Comparison of ENCODE assay signal across 8 cellular contexts in the genomic region with DNA sequence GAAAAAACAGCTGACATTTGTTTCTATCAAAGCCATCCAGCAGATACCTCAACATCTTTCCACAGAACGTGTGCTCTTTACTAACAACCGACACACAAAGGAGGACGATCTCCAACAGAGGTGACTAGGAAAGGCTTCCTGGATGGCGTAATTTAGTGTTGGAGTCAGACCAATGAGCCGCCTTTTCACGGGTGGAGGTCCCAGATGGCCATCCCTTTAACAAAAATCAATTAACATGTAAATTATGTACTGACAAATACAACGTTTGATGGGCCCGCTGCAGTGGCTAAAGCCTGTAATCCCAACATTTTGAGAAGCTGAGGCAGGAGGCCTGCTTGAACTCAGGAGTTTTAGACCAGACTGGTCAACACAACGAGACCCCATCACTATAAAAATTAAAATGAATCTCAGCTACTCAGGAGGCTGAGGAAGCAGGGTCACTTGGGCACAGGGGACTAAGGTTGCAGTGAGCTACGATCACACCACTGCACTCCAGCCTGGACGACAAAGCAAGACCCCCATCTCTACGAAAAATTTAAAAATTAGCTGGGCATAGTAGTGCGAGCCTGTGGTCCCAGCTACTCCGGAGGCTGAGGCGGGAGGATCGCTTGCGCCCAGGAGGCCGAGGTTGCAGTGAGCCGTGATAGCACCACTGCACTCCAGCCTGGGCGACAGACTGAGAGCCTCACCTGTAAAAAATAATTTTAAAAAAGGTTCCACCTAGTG. TPM values are rescaled to one million over a fixed set of nuclear protein-coding genes. Genes with fewer than 3 reads are reported as not detected.
A peak's percentile ranks its signal among the peaks of the same experiment; 100 is the strongest.
DNase-seq lines count a peak whose midpoint lies in the region; TF ChIP-seq lines count a peak whose summit lies in the region.

No MANE protein-coding gene starts in this region.

- H3K27ac ChIP-seq in MM.1S (ENCODE audit: low read length) (peak overlapping the region; percentile 83; the same call in 1 of the 2 replicates), mucosa of rectum (ENCODE audit: low read depth in 2 of 2, low read length in 2 of 2) (peak overlapping the region; percentile 95 to 96)

- H2AFZ ChIP-seq in MM.1S (ENCODE audit: low read length): peak overlapping the region; percentile 80

- H3K79me2 ChIP-seq in MM.1S (ENCODE audit: low read length): peaks cover 16% of the 10 kb centered on the region

- peak overlapping the region; percentile 91 for H3K9ac ChIP-seq in MM.1S (ENCODE audit: low read length)
- peak overlapping the region; percentile 89 to 97 for H3K9ac ChIP-seq in mucosa of rectum (ENCODE audit: low read depth in 1 of 2, low read length in 2 of 2)

- H3K4me2 ChIP-seq in MM.1S (ENCODE audit: low read depth, low read length): peak overlapping the region; percentile 64

- no peak for TF ChIP-seq CTCF in BE2C (IDR thresholded peaks at IDR 0.05; ENCODE audit: low read depth, low read length)
- TF ChIP-seq CTCF in MM.1S (IDR thresholded peaks at IDR 0.05; ENCODE audit: low read length): no peak
- no peak for TF ChIP-seq CTCF in cardiac fibroblast (IDR thresholded peaks at IDR 0.05; ENCODE audit: low read depth, low read length)

- H3K4me3 ChIP-seq in BE2C (ENCODE audit: low read depth, low read length): peak overlapping the region; percentile 86
- peak overlapping the region; percentile 78 for H3K4me3 ChIP-seq in MM.1S (ENCODE audit: low read length)
- H3K4me3 ChIP-seq in cardiac fibroblast (replicated peaks in 1 of 2; ENCODE audit: low read depth in 2 of 2, low read length in 2 of 2): peak overlapping the region; percentile 81 to 88
- H3K4me3 ChIP-seq in mucosa of rectum (ENCODE audit: low read length in 2 of 2): peak overlapping the region; percentile 86

- H4K20me1 ChIP-seq in MM.1S (ENCODE audit: insufficient read depth, low read length): no peaks in the 10 kb centered on the region

- H3K9me2 ChIP-seq in MM.1S (replicated peaks; ENCODE audit: insufficient read depth, low read length): no peaks in the 10 kb centered on the region

- H3K27me3 ChIP-seq in BE2C (no peaks in the 10 kb centered on the region), MM.1S (replicated peaks; ENCODE audit: insufficient read depth, low read length) (no peaks in the 10 kb centered on the region), mucosa of rectum (ENCODE audit: control insufficient read depth in 2 of 2, insufficient read depth in 2 of 2, low read length in 2 of 2) (no peaks in the 10 kb centered on the region)

- H3K9me3 ChIP-seq in BE2C: no peaks in the 10 kb centered on the region
- no peaks in the 10 kb centered on the region for H3K9me3 ChIP-seq in MM.1S (replicated peaks; ENCODE audit: insufficient read depth, low read length)
- no peaks in the 10 kb centered on the region for H3K9me3 ChIP-seq in mucosa of rectum (ENCODE audit: control insufficient read depth in 2 of 2, low read length in 2 of 2)

- no peaks in the 10 kb centered on the region for H3F3A ChIP-seq in MM.1S (ENCODE audit: insufficient read depth, low read length)

- H3K36me3 ChIP-seq in BE2C (peaks cover 11% of the 10 kb centered on the region), MM.1S (replicated peaks; ENCODE audit: insufficient read depth, low read length) (no peaks in the 10 kb centered on the region; the same call in 1 of the 2 replicates), mucosa of rectum (ENCODE audit: control insufficient read depth in 2 of 2, insufficient read depth in 2 of 2, low read length in 2 of 2) (peaks cover 2 to 5% of the 10 kb centered on the region in 2 donors)

- no peaks in the 10 kb centered on the region for H3K4me1 ChIP-seq in BE2C
- peaks cover 4% of the 10 kb centered on the region; the same call in 1 of the 2 replicates for H3K4me1 ChIP-seq in MM.1S (ENCODE audit: low read length)
- H3K4me1 ChIP-seq in mucosa of rectum (ENCODE audit: control insufficient read depth in 2 of 2, insufficient read depth in 2 of 2, low read length in 2 of 2): peaks cover 6% of the 10 kb centered on the region in 2 donors

- DNase-seq in BE2C: no peak
- DNase-seq in MM.1S: no peak
- DNase-seq in cardiac fibroblast (ENCODE audit: low read depth in 2 of 2): peak in 1 of 2 donors; percentile 31
- no peak for DNase-seq in DMS114 treated with DMSO at 0.1 percent for 48 hours (lab: John Stamatoyannopoulos, UW; ENCODE audit: unreplicated experiment)
- DNase-seq in stimulated activated CD4-positive, alpha-beta T cell treated with anti-CD3 and anti-CD28 coated beads, Interleukin-15, amount 100 ng/mL, for 24 hours: no peak
- no peak for DNase-seq in NCI-H524 (lab: John Stamatoyannopoulos, UW)
- DNase-seq in NCI-H1105 (lab: John Stamatoyannopoulos, UW): no peak

RNA-seq across cellular contexts. Expression of a gene that starts 1.2 kb away (rescaled TPM):
- 19.9 TPM for polyA plus RNA-seq in BE2C (2012; ENCODE audit: insufficient read depth, insufficient read length, low read depth)

RNA-seq across cellular contexts. Expression of a gene that starts 59.0 kb away (rescaled TPM):
- 9.2 TPM for polyA plus RNA-seq in BE2C (2012; ENCODE audit: insufficient read depth, insufficient read length, low read depth)
